In genomic region chr19:54148158-54148557, GRCh38 we compare ENCODE assay signal across 25 cellular contexts. TPM values are rescaled to one million over a fixed set of nuclear protein-coding genes. Genes with fewer than 3 reads are reported as not detected.
"Had no signal": no experiment of that assay in that cellular context is flagged by ENCODE, and none has a peak within 500 bp of the region (broad histone marks: within the 10 kb centered on the region; RNA-seq: fewer than 3 reads in every experiment).

No MANE protein-coding gene starts in this region.

- H3K4me1 Mint-ChIP-seq: WTC11 had no signal

- H3K27ac Mint-ChIP-seq: activated naive CD8-positive, alpha-beta T cell; memory B cell; T-cell had no signal

- FAIRE-seq: colon, keratinocyte, small intestine had no signal

- H3K27me3 Mint-ChIP-seq: activated naive CD8-positive, alpha-beta T cell; activated T-cell treated with anti-CD3 and anti-CD28 coated beads, Interleukin-2, amount 50 U/mL, for 24 hours; activated T-helper 17 cell treated with anti-CD3 and anti-CD28 coated beads, Interleukin-2, amount 50 U/mL, for 72 hours; memory B cell; stimulated activated memory B cell treated with anti-CD40 and anti-IgM and Interleukin-4, amounts not matched to agents 10 μg/mL and 1 μg/mL and 100 μg/mL, for 72 hours; T-cell had no signal

- H3K4me3 ChIP-seq: adrenal gland, ascending aorta, dorsolateral prefrontal cortex, esophagus squamous epithelium, gastrocnemius medialis, left lung, upper lobe of left lung had no signal

- H3K4me1 ChIP-seq: adrenal gland, ascending aorta, gastrocnemius medialis, left lung, upper lobe of left lung had no signal

- H3K4me3 Mint-ChIP-seq: activated naive CD8-positive, alpha-beta T cell; activated T-cell treated with anti-CD3 and anti-CD28 coated beads, Interleukin-2, amount 50 U/mL, for 24 hours; activated T-helper 17 cell treated with anti-CD3 and anti-CD28 coated beads, Interleukin-2, amount 50 U/mL, for 72 hours; memory B cell; stimulated activated memory B cell treated with anti-CD40 and anti-IgM and Interleukin-4, amounts not matched to agents 10 μg/mL and 1 μg/mL and 100 μg/mL, for 72 hours; T-cell; WTC11 had no signal

- DNase-seq: activated CD8-positive, alpha-beta memory T cell treated with anti-CD3 and anti-CD28 coated beads, Interleukin-2, amount 50 U/mL, for 4 hours; activated T-cell treated with anti-CD3 and anti-CD28 coated beads, Interleukin-2, amount 50 U/mL, for 24 hours; adrenal gland; brain microvascular endothelial cell; central memory CD4-positive, alpha-beta T cell; dorsolateral prefrontal cortex; esophagus squamous epithelium; gastrocnemius medialis; head of caudate nucleus; occipital lobe; small intestine; stimulated activated CD4-positive, alpha-beta T cell treated with anti-CD3 and anti-CD28 coated beads, Interleukin-15, amount 100 ng/mL, for 24 hours; T-cell; T-helper 9 cell had no signal

- H3K27ac ChIP-seq: ascending aorta, brain microvascular endothelial cell, gastrocnemius medialis, left lung, upper lobe of left lung had no signal

- ATAC-seq: activated T-helper 17 cell treated with anti-CD3 and anti-CD28 coated beads, Interleukin-2, amount 50 U/mL, for 72 hours; gastrocnemius medialis; left lung; sciatic nerve; stimulated activated memory B cell treated with anti-CD40 and anti-IgM and Interleukin-4, amounts not matched to agents 10 μg/mL and 1 μg/mL and 100 μg/mL, for 72 hours; T-cell; WTC11 had no signal

- H3K9me3 ChIP-seq: adrenal gland, ascending aorta, esophagus squamous epithelium, gastrocnemius medialis, left lung, upper lobe of left lung had no signal

- H3K27me3 ChIP-seq: adrenal gland, ascending aorta, brain microvascular endothelial cell, dorsolateral prefrontal cortex, esophagus squamous epithelium, gastrocnemius medialis, left lung, upper lobe of left lung had no signal

RNA-seq across cellular contexts. Expression of gene TMC4, which starts 24.8 kb away (rescaled TPM):
- total RNA-seq: occipital lobe had no signal
